8 cellular contexts compared by ENCODE assay signal in the genomic region with DNA sequence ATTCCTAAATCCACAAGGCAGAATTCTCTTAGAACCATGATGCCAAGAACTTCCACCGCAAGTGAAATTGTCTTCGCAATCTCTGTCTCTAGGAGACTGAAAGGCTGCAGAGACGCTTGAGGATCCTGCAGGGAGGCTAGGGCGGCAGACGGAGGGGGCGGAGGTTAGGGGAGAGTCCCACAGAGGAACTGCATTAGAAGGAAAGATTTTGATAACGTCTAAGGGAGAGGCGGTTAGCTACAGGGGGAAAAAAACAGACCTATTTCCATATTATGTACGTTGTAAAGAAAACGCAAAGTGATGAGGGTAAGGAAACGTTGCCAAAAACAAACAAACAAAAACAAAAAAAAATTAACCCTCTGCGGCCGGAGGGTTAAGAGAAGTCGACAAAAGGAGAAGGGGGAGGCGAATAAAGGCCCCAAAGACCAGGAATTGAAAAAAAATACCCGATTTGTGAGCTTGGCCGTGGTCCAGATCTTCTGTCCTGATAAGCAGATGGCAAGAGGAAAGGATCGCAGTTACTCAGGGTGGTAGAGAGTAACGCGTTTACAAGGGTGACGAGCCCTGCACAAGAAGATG. TPM values are rescaled to one million over a fixed set of nuclear protein-coding genes. Genes with fewer than 3 reads are reported as not detected.
DNase-seq lines count a peak whose midpoint lies in the region; ATAC-seq and TF ChIP-seq lines count a peak whose summit lies in the region.

No MANE protein-coding gene starts in this region.

- no peak overlapping the region for H3K4me3 Mint-ChIP-seq in chondrocyte (ENCODE audit: unreplicated experiment)

- H3K27ac Mint-ChIP-seq in chondrocyte (ENCODE audit: unreplicated experiment) = no peak overlapping the region

- no peaks in the 10 kb centered on the region for H3K9me3 Mint-ChIP-seq in chondrocyte (ENCODE audit: low read depth)

- no peaks in the 10 kb centered on the region for H3K27me3 Mint-ChIP-seq in chondrocyte (ENCODE audit: low read depth)

- DNase-seq in NCI-H2227 (lab: John Stamatoyannopoulos, UW; ENCODE audit: unreplicated experiment) = peak; percentile 54
- no peak for DNase-seq in NCI-H2227 treated with DMSO at 0.1 percent for 48 hours (lab: John Stamatoyannopoulos, UW)
- peak; percentile 38 for DNase-seq in NCI-H1694 (lab: John Stamatoyannopoulos, UW)
- no peak for DNase-seq in chondrocyte (ENCODE audit: low spot score)
- DNase-seq in left colon = peak; percentile 75
- DNase-seq in stimulated activated CD4-positive, alpha-beta T cell treated with anti-CD3 and anti-CD28 coated beads, Interleukin-2, amount 100 ng/mL, for 48 hours = peak; percentile 37 to 39

- ATAC-seq in HG02798 (IDR thresholded peaks at IDR 0.05; ENCODE audit: poor library complexity, unreplicated experiment) = peak; percentile 23
- ATAC-seq in activated CD4-positive, CD25-positive, alpha-beta regulatory T cell treated with anti-CD3 and anti-CD28 coated beads, Interleukin-2, amount 50 U/mL, for 24 hours = peak; percentile 35 to 50
- peak; percentile 57 for ATAC-seq in left colon

- peak; percentile 10 for TF ChIP-seq CTCF in chondrocyte (IDR thresholded peaks at IDR 0.05)

- intact Hi-C loops in left colon (cut with DNase I, micrococcal nuclease) = loop anchor here in 1 of 2 donors (10.0 kb wide), 2 partner anchors 124 to 174 kb away; a partner anchor contains a TSS

- H3K36me3 Mint-ChIP-seq in chondrocyte (ENCODE audit: low read depth) = no peaks in the 10 kb centered on the region

- H3K4me1 Mint-ChIP-seq in chondrocyte (ENCODE audit: low read depth) = peaks cover 46% of the 10 kb centered on the region

RNA-seq across cellular contexts. Expression of a gene that starts 0.5 kb away (rescaled TPM):
- total RNA-seq in chondrocyte (20.5 to 24.2 TPM (median 23.2 TPM) in 3 replicates), left colon (10 to 100 TPM; 13.8 to 17.6 TPM)

RNA-seq across cellular contexts. Expression of a gene that starts 0.8 kb away (rescaled TPM):
- total RNA-seq in chondrocyte (12.7 to 19.7 TPM (median 13.3 TPM) in 3 replicates), left colon (10 to 100 TPM; 11.0 to 13.6 TPM)

Comparison
In these comparisons a context has a peak if more than half of its experiments do, and no peak if none do; other contexts are left out.
1. DNase-seq: peak in NCI-H2227 (single experiment), NCI-H1694 (single experiment), left colon (2 of 2) and stimulated activated CD4-positive, alpha-beta T cell treated with anti-CD3 and anti-CD28 coated beads, Interleukin-2, amount 100 ng/mL, for 48 hours (2 of 2); none in NCI-H2227 treated with DMSO at 0.1 percent for 48 hours (single experiment) and chondrocyte (single experiment).
2. Peak in every context shown above with its lines, with median percentiles within 50 percentile points of each other: ATAC-seq.